ENCODE assay signal across 10 cellular contexts in the genomic region with DNA sequence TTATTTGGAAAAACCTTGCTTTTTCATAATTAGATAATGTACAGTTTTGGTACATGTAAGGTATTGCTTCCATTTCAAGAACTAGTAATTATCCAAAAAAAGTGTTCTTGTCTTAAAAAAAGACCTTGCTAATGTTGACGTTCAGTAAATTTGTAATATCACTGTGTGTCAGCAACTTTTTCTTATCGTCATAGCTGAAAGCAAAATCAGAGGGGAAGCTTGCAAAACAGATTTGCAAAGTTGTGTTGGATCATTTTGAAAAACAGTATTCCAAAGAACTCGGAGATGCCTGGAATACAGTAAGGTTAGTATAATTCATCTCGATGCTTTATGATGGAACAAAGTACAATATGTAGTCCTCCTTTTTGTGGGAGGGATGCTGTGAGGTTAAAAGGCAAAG. TPM values are rescaled to one million over a fixed set of nuclear protein-coding genes. Genes with fewer than 3 reads are reported as not detected.
DNase-seq lines count a peak whose midpoint lies in the region; ATAC-seq, FAIRE-seq and TF ChIP-seq lines count a peak whose summit lies in the region.
"Had no signal": no experiment of that assay in that cellular context is flagged by ENCODE, and none has a peak within 500 bp of the region (broad histone marks: within the 10 kb centered on the region; RNA-seq: fewer than 3 reads in every experiment).

No MANE protein-coding gene starts in this region.

- no peak for TF ChIP-seq RAD21 in K562 (CRISPR knock-in tag; conservative IDR thresholded peaks at IDR 0.05 in 1 of 2, IDR thresholded peaks at IDR 0.05 in 1 of 2)

- H3K4me3 Mint-ChIP-seq in CD14-positive monocyte = peak overlapping the region; percentile 93 to 99
- H3K4me3 Mint-ChIP-seq in HFFc6 = peak overlapping the region; percentile 98
- H3K4me3 Mint-ChIP-seq in natural killer cell = peak overlapping the region; percentile 98

- peaks cover 0 to 4% (median 2%) of the 10 kb centered on the region in 7 donors for H3K9me3 Mint-ChIP-seq in CD14-positive monocyte
- no peaks in the 10 kb centered on the region for H3K9me3 Mint-ChIP-seq in HFFc6
- H3K9me3 Mint-ChIP-seq in natural killer cell = no peaks in the 10 kb centered on the region

- peak overlapping the region; percentile 92 for H3K4me2 ChIP-seq in K562 (ENCODE audit: insufficient read depth, low read length)

- no peak for FAIRE-seq in K562 (lab: Jason Lieb, UNC)

- H4K20me1 ChIP-seq in K562 (replicated peaks; ENCODE audit: control insufficient read depth, insufficient read depth, low read length) = no peaks in the 10 kb centered on the region

- H3K4me3 ChIP-seq in K562 = peak overlapping the region; percentile 70

- H3K4me1 Mint-ChIP-seq in CD14-positive monocyte = peaks cover 36% of the 10 kb centered on the region
- peaks cover 44% of the 10 kb centered on the region for H3K4me1 Mint-ChIP-seq in HFFc6 (ENCODE audit: low read depth)
- H3K4me1 Mint-ChIP-seq in natural killer cell = peaks cover 50 to 52% of the 10 kb centered on the region in 2 donors

- no peak for ATAC-seq in K562
- ATAC-seq in natural killer cell = no peak
- no peak for ATAC-seq in GM19351 (IDR thresholded peaks at IDR 0.05; ENCODE audit: unreplicated experiment)
- ATAC-seq: gastroesophageal sphincter had no signal

- peaks cover 5% of the 10 kb centered on the region in 2 experiments; a peak in 2 of 5 replicates for H3K4me1 ChIP-seq in K562 (replicated peaks in 1 of 2; ENCODE audit: control insufficient read depth in 2 of 2, insufficient read depth in 2 of 2, low read length in 2 of 2)

- H3K27ac Mint-ChIP-seq in CD14-positive monocyte = peak overlapping the region; percentile 100
- peak overlapping the region; percentile 100 for H3K27ac Mint-ChIP-seq in HFFc6
- peak overlapping the region; percentile 99 for H3K27ac Mint-ChIP-seq in natural killer cell

- POLR2A ChIA-PET in K562 (lab: Yijun Ruan, JAX) = interaction anchor here (0.6 to 1.4 kb wide), 3 partner anchors 33 to 91 kb away, joined by 3 to 6 read pairs (median 3); a partner anchor contains a TSS

- no peak for TF ChIP-seq POLR2A in K562 (conservative IDR thresholded peaks at IDR 0.05)

- H3K27me3 Mint-ChIP-seq in CD14-positive monocyte (ENCODE audit: low read depth in 3 of 3) = peaks cover 0 to 1% (median 0%) of the 10 kb centered on the region in 3 donors
- H3K27me3 Mint-ChIP-seq in HFFc6 (ENCODE audit: insufficient read depth) = no peaks in the 10 kb centered on the region; the same call in 1 of the 2 replicates
- H3K27me3 Mint-ChIP-seq in natural killer cell (ENCODE audit: low read depth in 2 of 2) = no peaks in the 10 kb centered on the region

- peaks cover 29% of the 10 kb centered on the region for H3K79me2 ChIP-seq in K562 (ENCODE audit: control insufficient read depth, insufficient read depth, low read length)

- H3K9me3 ChIP-seq in K562 (replicated peaks; ENCODE audit: control insufficient read depth, insufficient read depth, low read depth, low read length) = no peaks in the 10 kb centered on the region
- H3K9me3 ChIP-seq: gastroesophageal sphincter, Peyer's patch had no signal

- in situ Hi-C loops in K562 (cut with MboI) = no loop called here
- in situ Hi-C loops in GM13976 (cut with MboI; ENCODE audit: low sequenced_read_pairs, unreplicated experiment) = no loop called here

- no peaks in the 10 kb centered on the region for H3K9me1 ChIP-seq in K562 (ENCODE audit: control insufficient read depth, insufficient read depth, low read length)

- no peak for DNase-seq in CD14-positive monocyte (ENCODE audit: low spot score)
- no peak for DNase-seq in HFFc6
- peak in 1 of 4 experiments; percentile 8 for DNase-seq in K562 (ENCODE audit: extremely low read depth in 1 of 4, low spot score in 3 of 4)
- DNase-seq in natural killer cell = no peak
- no peak for DNase-seq in amniotic stem cell (lab: John Stamatoyannopoulos, UW)
- no peak for DNase-seq in GM13976 (ENCODE audit: low spot score)
- DNase-seq in cerebellum (ENCODE audit: low spot score) = no peak
- DNase-seq: Peyer's patch had no signal

- H3K36me3 ChIP-seq in K562 (ENCODE audit: control insufficient read depth, insufficient read depth, low read length) = peaks cover 17% of the 10 kb centered on the region

- H3K27ac ChIP-seq in K562 (ENCODE audit: extremely low read depth, low read depth, low read length) = peak overlapping the region; percentile 95; the same call in 2 of the 3 replicates

- intact Hi-C loops in CD14-positive monocyte (cut with micrococcal nuclease) (loop anchor here in 1 of 2 donors (5.0 kb wide), 1 partner anchor 82 kb away; a partner anchor contains a TSS), K562 (cut with micrococcal nuclease) (loop anchor here (10.0 kb wide), 1 partner anchor 199 kb away; no protein-coding TSS in a partner anchor), natural killer cell (cut with micrococcal nuclease) (no loop called here)

- peak overlapping the region; percentile 90 for H2AFZ ChIP-seq in K562 (ENCODE audit: low read depth, low read length)

- TF ChIP-seq CTCF in CD14-positive monocyte (IDR thresholded peaks at IDR 0.05) (no peak), HFFc6 (IDR thresholded peaks at IDR 0.05) (no peak), K562 (IDR thresholded peaks at IDR 0.05 in 2 of 3, conservative IDR thresholded peaks at IDR 0.05 in 1 of 3; ENCODE audit: insufficient read depth in 2 of 3, low read depth in 1 of 3, low read length in 3 of 3) (no peak), natural killer cell (IDR thresholded peaks at IDR 0.05) (no peak), GM13976 (IDR thresholded peaks at IDR 0.05; ENCODE audit: borderline replicate concordance, control extremely low read depth, extremely low read depth, insufficient read depth, missing control alignments) (no peak)

- WGBS in K562 (ENCODE audit: insufficient coverage, low coverage, missing lambda C conversion rate) = 3% methylated on average over 4 of the region's 4 CpGs

- CTCF ChIA-PET in K562 (lab: Yijun Ruan, JAX; ENCODE audit: low intra/inter-chr PET ratio) = no interaction called here

- no peaks in the 10 kb centered on the region for H3K27me3 ChIP-seq in K562 (ENCODE audit: control insufficient read depth in 2 of 2, insufficient read depth in 2 of 2, low read length in 2 of 2)
- H3K27me3 ChIP-seq: gastroesophageal sphincter, Peyer's patch had no signal

- no TSS peak for BruUV-seq in K562 (replicated peaks; lab: Mats Ljungman, UMichigan)

- TF ChIP-seq EP300 in K562 (IDR thresholded peaks at IDR 0.05; ENCODE audit: low read length) = no peak

- H3K36me3 Mint-ChIP-seq in CD14-positive monocyte (peaks cover 30 to 33% of the 10 kb centered on the region in 2 donors), HFFc6 (ENCODE audit: low read depth) (peaks cover 12% of the 10 kb centered on the region), natural killer cell (peaks cover 9% of the 10 kb centered on the region)

- H3K9ac ChIP-seq in K562 (ENCODE audit: insufficient read depth in 1 of 2, low read depth in 2 of 2, low read length in 2 of 2) = peak overlapping the region in 1 of 2 experiments; percentile 80; a peak in 2 of 4 replicates

RNA-seq across cellular contexts. Expression of a gene that starts 1.4 kb away (rescaled TPM):
- polyA plus RNA-seq in CD14-positive monocyte (1 to 10 TPM; 7.2 to 8.8 TPM), K562 (2011; rRNA removed) (7.3 and 7.6 TPM in 2 replicates), K562 (2014; fragmentation: Illumina TruSeq; extraction: Trizol) (6.5 and 9.9 TPM in 2 replicates), K562 (2014; fragmentation: Nextera tagmentation; extraction: Ambion mirVana) (1 to 10 TPM; 6.9 to 8.1 TPM), K562 (2014; rRNA removed) (5.2 and 7.7 TPM in 2 replicates)
- total RNA-seq in HFFc6 (2021; fragmentation: NEBNext Ultra II Directional; extraction: Animal tissue kit (Norgen Biotek cat#: 25700)) = 1 to 10 TPM; 6.1 to 8.8 (median 7.2) TPM
- total RNA-seq in K562 (2011; cell fraction: chromatin; rRNA removed; ENCODE audit: low replicate concordance) = 29.8 and 34.9 TPM in 2 replicates
- 8.5 and 20.7 TPM in 2 replicates for total RNA-seq in K562 (2011; cell fraction: nucleolus; rRNA removed)
- 23.6 and 24.1 TPM in 2 replicates for total RNA-seq in K562 (2011; cell fraction: nucleoplasm; rRNA removed)
- total RNA-seq in K562 (2014; rRNA removed) (4.4 and 4.9 TPM in 2 replicates), K562 (2014; rRNA removed; fragmentation: Illumina TruSeq; extraction: Trizol) (10.8 and 10.9 TPM in 2 replicates), K562 (2015; rRNA removed; fragmentation: Illumina TruSeq; extraction: Trizol) (9.2 and 12.3 TPM in 2 replicates), K562 (2021) (5.4 and 6.3 TPM in 2 replicates), natural killer cell (10 to 100 TPM; 24.0 to 32.4 (median 28.6) TPM), cerebellum (28.9 TPM)
- 4.0 and 4.1 TPM in 2 replicates for polyA plus RNA-seq in K562 (2011; cell fraction: cytosol; rRNA removed)
- 6.9 and 11.9 TPM in 2 replicates for polyA plus RNA-seq in K562 (2011; cell fraction: nucleus; rRNA removed)
- 6.1 and 6.2 TPM in 2 replicates for polyA plus RNA-seq in K562 (2012)
- 9.5 and 11.5 TPM in 2 replicates for polyA minus RNA-seq in K562 (2011; rRNA and poly(A)+ RNA removed)
- 2.3 and 6.2 TPM in 2 replicates for polyA minus RNA-seq in K562 (2011; cell fraction: cytosol; rRNA and poly(A)+ RNA removed)
- polyA minus RNA-seq in K562 (2011; cell fraction: nucleus; rRNA and poly(A)+ RNA removed) = 16.8 and 19.4 TPM in 2 replicates

RNA-seq across cellular contexts. Expression of a gene that starts 1.5 kb away (rescaled TPM):
- 1 to 10 TPM; 1.2 to 2.8 TPM for polyA plus RNA-seq in CD14-positive monocyte
- total RNA-seq in HFFc6 (2021; fragmentation: NEBNext Ultra II Directional; extraction: Animal tissue kit (Norgen Biotek cat#: 25700)) = 1 to 10 TPM; 3.0 to 4.7 (median 3.6) TPM
- 0.44 and 2.5 TPM in 2 replicates for total RNA-seq in K562 (2011; cell fraction: chromatin; rRNA removed; ENCODE audit: low replicate concordance)
- 0.92 and 1.5 TPM in 2 replicates for total RNA-seq in K562 (2011; cell fraction: nucleolus; rRNA removed)
- total RNA-seq in K562 (2011; cell fraction: nucleoplasm; rRNA removed) = 1.3 and 1.5 TPM in 2 replicates
- 0.57 and 0.64 TPM in 2 replicates for total RNA-seq in K562 (2014; rRNA removed)
- 1.6 and 2.3 TPM in 2 replicates for total RNA-seq in K562 (2014; rRNA removed; fragmentation: Illumina TruSeq; extraction: Trizol)
- total RNA-seq in K562 (2015; rRNA removed; fragmentation: Illumina TruSeq; extraction: Trizol) = 1.4 and 1.7 TPM in 2 replicates
- 1.1 and 1.4 TPM in 2 replicates for total RNA-seq in K562 (2021)
- polyA plus RNA-seq in K562 (2011; rRNA removed) = 1.4 and 1.6 TPM in 2 replicates
- 0.31 and 0.59 TPM in 2 replicates for polyA plus RNA-seq in K562 (2011; cell fraction: cytosol; rRNA removed)
- 0.65 and 0.87 TPM in 2 replicates for polyA plus RNA-seq in K562 (2011; cell fraction: nucleus; rRNA removed)
- polyA plus RNA-seq in K562 (2012) = 1.2 and 1.4 TPM in 2 replicates
- 1.4 TPM in 2 replicates for polyA plus RNA-seq in K562 (2014; fragmentation: Illumina TruSeq; extraction: Trizol)
- under 1 TPM; 0.68 to 0.83 TPM for polyA plus RNA-seq in K562 (2014; fragmentation: Nextera tagmentation; extraction: Ambion mirVana)
- polyA plus RNA-seq in K562 (2014; rRNA removed) = 0.82 and 1.1 TPM in 2 replicates
- 1.5 and 2.3 TPM in 2 replicates for polyA minus RNA-seq in K562 (2011; rRNA and poly(A)+ RNA removed)
- 1.0 TPM in 2 replicates for polyA minus RNA-seq in K562 (2011; cell fraction: cytosol; rRNA and poly(A)+ RNA removed)
- 1.2 and 2.3 TPM in 2 replicates for polyA minus RNA-seq in K562 (2011; cell fraction: nucleus; rRNA and poly(A)+ RNA removed)
- 1 to 10 TPM; 2.5 to 5.0 (median 3.9) TPM for total RNA-seq in natural killer cell
- total RNA-seq in cerebellum = 5.7 TPM

RNA-seq across cellular contexts. Expression of a gene that starts 35.8 kb away (rescaled TPM):
- polyA plus RNA-seq in CD14-positive monocyte (not detected), K562 (2011; rRNA removed) (not detected in 2 replicates), K562 (2014; fragmentation: Illumina TruSeq; extraction: Trizol) (not detected in 2 replicates), K562 (2014; fragmentation: Nextera tagmentation; extraction: Ambion mirVana) (under 1 TPM in 1 of 2 experiments, not detected in 1; 0.04 TPM), K562 (2014; rRNA removed) (not detected in 2 replicates)
- not detected for total RNA-seq in HFFc6 (2021; fragmentation: NEBNext Ultra II Directional; extraction: Animal tissue kit (Norgen Biotek cat#: 25700))
- not detected in 2 replicates for total RNA-seq in K562 (2011; cell fraction: chromatin; rRNA removed; ENCODE audit: low replicate concordance)
- total RNA-seq in K562 (2011; cell fraction: nucleolus; rRNA removed) = not detected in 2 replicates
- not detected in 2 replicates for total RNA-seq in K562 (2011; cell fraction: nucleoplasm; rRNA removed)
- total RNA-seq in K562 (2014; rRNA removed) (not detected in 2 replicates), K562 (2014; rRNA removed; fragmentation: Illumina TruSeq; extraction: Trizol) (not detected in 2 replicates), K562 (2015; rRNA removed; fragmentation: Illumina TruSeq; extraction: Trizol) (not detected in 2 replicates), K562 (2021) (not detected in 2 replicates), natural killer cell (not detected), cerebellum (not detected)
- not detected in 2 replicates for polyA plus RNA-seq in K562 (2011; cell fraction: cytosol; rRNA removed)
- not detected in 2 replicates for polyA plus RNA-seq in K562 (2011; cell fraction: nucleus; rRNA removed)
- polyA plus RNA-seq in K562 (2012) = not detected in 2 replicates
- not detected in 2 replicates for polyA minus RNA-seq in K562 (2011; rRNA and poly(A)+ RNA removed)
- polyA minus RNA-seq in K562 (2011; cell fraction: cytosol; rRNA and poly(A)+ RNA removed) = not detected in 2 replicates
- not detected in 2 replicates for polyA minus RNA-seq in K562 (2011; cell fraction: nucleus; rRNA and poly(A)+ RNA removed)
